8 cellular contexts compared by ENCODE assay signal in genomic region chr2:222708274-222708710, GRCh38. TPM values are rescaled to one million over a fixed set of nuclear protein-coding genes. Genes with fewer than 3 reads are reported as not detected.
A peak's percentile ranks its signal among the peaks of the same experiment; 100 is the strongest.
DNase-seq lines count a peak whose midpoint lies in the region; ATAC-seq, FAIRE-seq and TF ChIP-seq lines count a peak whose summit lies in the region.

No MANE protein-coding gene starts in this region.

- no peak overlapping the region for H3K27ac Mint-ChIP-seq in stimulated activated memory B cell treated with anti-CD40 and anti-IgM and Interleukin-4, amounts not matched to agents 10 μg/mL and 1 μg/mL and 100 μg/mL, for 72 hours

- H3K4me1 ChIP-seq in breast epithelium (no peaks in the 10 kb centered on the region), kidney (ENCODE audit: control insufficient read depth in 1 of 2, insufficient read depth in 1 of 2, low read depth in 1 of 2, low read length in 2 of 2) (peaks cover 0 to 4% of the 10 kb centered on the region in 2 donors)

- TF ChIP-seq CTCF in AG09319 (IDR thresholded peaks at IDR 0.05; ENCODE audit: low read depth, low read length) (peak; percentile 85), WERI-Rb-1 (IDR thresholded peaks at IDR 0.05; ENCODE audit: low read depth, low read length) (peak; percentile 71), breast epithelium (IDR thresholded peaks at IDR 0.05) (peak; percentile 96 to 99 (median 97)), kidney (IDR thresholded peaks at IDR 0.05; ENCODE audit: borderline replicate concordance, extremely low read depth, insufficient read depth) (peak; percentile 97)

- peak; percentile 90 for FAIRE-seq in GM19239 (lab: Jason Lieb, UNC)
- no peak for FAIRE-seq in kidney (lab: Jason Lieb, UNC)

- TF ChIP-seq POLR2A in breast epithelium (IDR thresholded peaks at IDR 0.05): no peak

- H3K4me1 Mint-ChIP-seq in stimulated activated memory B cell treated with anti-CD40 and anti-IgM and Interleukin-4, amounts not matched to agents 10 μg/mL and 1 μg/mL and 100 μg/mL, for 72 hours: peaks cover 22% of the 10 kb centered on the region

- ATAC-seq in stimulated activated memory B cell treated with anti-CD40 and anti-IgM and Interleukin-4, amounts not matched to agents 10 μg/mL and 1 μg/mL and 100 μg/mL, for 72 hours: no peak

- intact Hi-C loops in breast epithelium (cut with DNase I; ENCODE audit: low total_unique reads) (no loop called here), kidney (cut with DNase I) (no loop called here)

- peaks cover 52% of the 10 kb centered on the region for H3K27me3 Mint-ChIP-seq in stimulated activated memory B cell treated with anti-CD40 and anti-IgM and Interleukin-4, amounts not matched to agents 10 μg/mL and 1 μg/mL and 100 μg/mL, for 72 hours

- no peak overlapping the region for H3K4me3 Mint-ChIP-seq in stimulated activated memory B cell treated with anti-CD40 and anti-IgM and Interleukin-4, amounts not matched to agents 10 μg/mL and 1 μg/mL and 100 μg/mL, for 72 hours

- H3K4me3 ChIP-seq in WERI-Rb-1 (ENCODE audit: low read depth, low read length) (no peak overlapping the region), breast epithelium (no peak overlapping the region), kidney (ENCODE audit: low read length in 2 of 2) (no peak overlapping the region)

- H3K36me3 ChIP-seq in WERI-Rb-1 (no peaks in the 10 kb centered on the region), breast epithelium (no peaks in the 10 kb centered on the region), kidney (ENCODE audit: control insufficient read depth in 1 of 2, insufficient read depth in 2 of 2, low read length in 2 of 2) (no peaks in the 10 kb centered on the region)

- H3K9me3 ChIP-seq in WERI-Rb-1 (ENCODE audit: severe bottlenecking) (no peaks in the 10 kb centered on the region), breast epithelium (no peaks in the 10 kb centered on the region), kidney (ENCODE audit: control insufficient read depth in 1 of 2, low read length in 2 of 2) (no peaks in the 10 kb centered on the region)

- H3K27me3 ChIP-seq in WERI-Rb-1 (ENCODE audit: insufficient read depth, low read depth, severe bottlenecking): no peaks in the 10 kb centered on the region
- H3K27me3 ChIP-seq in breast epithelium: no peaks in the 10 kb centered on the region

- H3K9me3 Mint-ChIP-seq in stimulated activated memory B cell treated with anti-CD40 and anti-IgM and Interleukin-4, amounts not matched to agents 10 μg/mL and 1 μg/mL and 100 μg/mL, for 72 hours: no peaks in the 10 kb centered on the region

- DNase-seq in AG09319 (ENCODE audit: extremely low read depth, low read depth) (no peak), GM19239 (ENCODE audit: insufficient read length, low spot score) (no peak), NCI-H2081 treated with DMSO at 0.1 percent for 48 hours (lab: John Stamatoyannopoulos, UW) (peak; percentile 6), WERI-Rb-1 (peak; percentile 78), breast epithelium (ENCODE audit: low spot score in 2 of 2) (peak; percentile 63 to 80), kidney (peak; percentile 83)
- peak; percentile 73 to 79 for DNase-seq in stimulated activated CD4-positive, alpha-beta T cell treated with anti-CD3 and anti-CD28 coated beads, Interleukin-1b, Interleukin-23, amount 100 ng/mL, for 4 hours (ENCODE audit: low read depth in 2 of 2)

- H3K9ac ChIP-seq in kidney (ENCODE audit: low read length in 2 of 2): no peak overlapping the region

- no peaks in the 10 kb centered on the region for H3K36me3 Mint-ChIP-seq in stimulated activated memory B cell treated with anti-CD40 and anti-IgM and Interleukin-4, amounts not matched to agents 10 μg/mL and 1 μg/mL and 100 μg/mL, for 72 hours

- no peak overlapping the region for H3K27ac ChIP-seq in WERI-Rb-1
- H3K27ac ChIP-seq in breast epithelium: no peak overlapping the region
- H3K27ac ChIP-seq in kidney (ENCODE audit: low read depth in 2 of 2, low read length in 2 of 2): no peak overlapping the region

RNA-seq across cellular contexts. Expression of gene MOGAT1, which starts 36.8 kb away (rescaled TPM):
- under 1 TPM in 1 of 3 donors, not detected in 2; 0.98 TPM for total RNA-seq in breast epithelium
- total RNA-seq in kidney: not detected
- polyA plus RNA-seq in kidney (ENCODE audit: insufficient read depth, low read depth, low replicate concordance): not detected

RNA-seq across cellular contexts. Expression of gene FARSB, which starts 52.4 kb away (rescaled TPM):
- total RNA-seq in breast epithelium (10 to 100 TPM; 11.8 to 19.0 (median 18.7) TPM), kidney (17.1 TPM)
- polyA plus RNA-seq in kidney (ENCODE audit: insufficient read depth, low read depth, low replicate concordance): 18.2 TPM

Comparison
In these comparisons a context has a peak if more than half of its experiments do, and no peak if none do; other contexts are left out.
1. DNase-seq: peak in NCI-H2081 treated with DMSO at 0.1 percent for 48 hours (single experiment), WERI-Rb-1 (single experiment), breast epithelium (2 of 2), kidney (single experiment) and stimulated activated CD4-positive, alpha-beta T cell treated with anti-CD3 and anti-CD28 coated beads, Interleukin-1b, Interleukin-23, amount 100 ng/mL, for 4 hours (2 of 2); none in AG09319 (single experiment) and GM19239 (single experiment).
2. Peak in every context shown above with its lines, with median percentiles within 50 percentile points of each other: CTCF ChIP-seq.